ENCODE assay signal across 2 cellular contexts in the genomic region with DNA sequence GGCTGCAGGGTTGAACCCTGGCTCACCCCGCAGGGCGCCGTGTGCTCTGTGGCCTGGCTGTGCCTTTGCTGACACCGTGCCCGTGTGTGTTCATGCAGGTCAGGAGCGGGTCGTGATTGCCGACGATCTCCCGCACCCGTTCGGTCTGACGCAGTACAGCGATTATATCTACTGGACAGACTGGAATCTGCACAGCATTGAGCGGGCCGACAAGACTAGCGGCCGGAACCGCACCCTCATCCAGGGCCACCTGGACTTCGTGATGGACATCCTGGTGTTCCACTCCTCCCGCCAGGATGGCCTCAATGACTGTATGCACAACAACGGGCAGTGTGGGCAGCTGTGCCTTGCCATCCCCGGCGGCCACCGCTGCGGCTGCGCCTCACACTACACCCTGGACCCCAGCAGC.
TF ChIP-seq lines count a peak whose summit lies in the region.

No MANE protein-coding gene starts in this region.

TF ChIP-seq in K562, 482 proteins besides CTCF, POLR2A, EP300 and RAD21:
- TF ChIP-seq, protein P1, sequence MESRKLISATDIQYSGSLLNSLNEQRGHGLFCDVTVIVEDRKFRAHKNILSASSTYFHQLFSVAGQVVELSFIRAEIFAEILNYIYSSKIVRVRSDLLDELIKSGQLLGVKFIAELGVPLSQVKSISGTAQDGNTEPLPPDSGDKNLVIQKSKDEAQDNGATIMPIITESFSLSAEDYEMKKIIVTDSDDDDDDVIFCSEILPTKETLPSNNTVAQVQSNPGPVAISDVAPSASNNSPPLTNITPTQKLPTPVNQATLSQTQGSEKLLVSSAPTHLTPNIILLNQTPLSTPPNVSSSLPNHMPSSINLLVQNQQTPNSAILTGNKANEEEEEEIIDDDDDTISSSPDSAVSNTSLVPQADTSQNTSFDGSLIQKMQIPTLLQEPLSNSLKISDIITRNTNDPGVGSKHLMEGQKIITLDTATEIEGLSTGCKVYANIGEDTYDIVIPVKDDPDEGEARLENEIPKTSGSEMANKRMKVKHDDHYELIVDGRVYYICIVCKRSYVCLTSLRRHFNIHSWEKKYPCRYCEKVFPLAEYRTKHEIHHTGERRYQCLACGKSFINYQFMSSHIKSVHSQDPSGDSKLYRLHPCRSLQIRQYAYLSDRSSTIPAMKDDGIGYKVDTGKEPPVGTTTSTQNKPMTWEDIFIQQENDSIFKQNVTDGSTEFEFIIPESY (CRISPR knock-in tag; IDR thresholded peaks at IDR 0.05) = peak; percentile 56
- TF ChIP-seq ZFX (CRISPR knock-in tag; IDR thresholded peaks at IDR 0.05) (no peak), KLF16 (IDR thresholded peaks at IDR 0.05) (no peak), TCFL5 (CRISPR knock-in tag; conservative IDR thresholded peaks at IDR 0.05) (no peak), PCBP1 (IDR thresholded peaks at IDR 0.05; ENCODE audit: low read depth, low read length, poor library complexity, severe bottlenecking) (no peak), TCF3 (CRISPR knock-in tag; IDR thresholded peaks at IDR 0.05) (no peak), SMAD1 (IDR thresholded peaks at IDR 0.05; ENCODE audit: low read depth, low read length, partially characterized antibody) (no peak)

TF ChIP-seq in liver, 16 proteins besides CTCF, POLR2A, EP300 and RAD21 (continued from another document):
- TF ChIP-seq, protein P1 (IDR thresholded peaks at IDR 0.05) = no peak
